In genomic region chr20:13765299-13765698, GRCh38 we compare ENCODE assay signal across 32 cellular contexts. TPM values are rescaled to one million over a fixed set of nuclear protein-coding genes. Genes with fewer than 3 reads are reported as not detected.
DNase-seq lines count a peak whose midpoint lies in the region; FAIRE-seq and TF ChIP-seq lines count a peak whose summit lies in the region.
"Had no signal": no experiment of that assay in that cellular context is flagged by ENCODE, and none has a peak within 500 bp of the region (broad histone marks: within the 10 kb centered on the region; RNA-seq: fewer than 3 reads in every experiment).

No MANE protein-coding gene starts in this region.

- H3K79me2 ChIP-seq in keratinocyte (ENCODE audit: control insufficient read depth, insufficient read depth, low read length) = peaks cover 5% of the 10 kb centered on the region

- dilution Hi-C loops in keratinocyte (cut with MboI; ENCODE audit: extremely low pct_ligation_motif_present, low sequenced_read_pairs) = no loop called here

- peaks cover 10% of the 10 kb centered on the region for H3K36me3 ChIP-seq in bronchial epithelial cell (ENCODE audit: control insufficient read depth, insufficient read depth, low read length)
- peaks cover 14 to 33% of the 10 kb centered on the region in 2 experiments for H3K36me3 ChIP-seq in keratinocyte (ENCODE audit: control insufficient read depth in 2 of 2, extremely low read depth in 1 of 2, insufficient read depth in 2 of 2, low read length in 2 of 2)
- H3K36me3 ChIP-seq: prostate gland had no signal

- H3K27ac Mint-ChIP-seq in HFFc6 = peak overlapping the region; percentile 39; the same call in 1 of the 2 replicates
- H3K27ac Mint-ChIP-seq: activated naive CD8-positive, alpha-beta T cell; effector memory CD8-positive, alpha-beta T cell; GM23338; natural killer cell treated with Interleukin-12 subunit alpha and Interleukin-12 subunit beta and Interleukin-15 and Interleukin-18, amount 100 ng/mL, for 72 hours; T-helper 2 cell treated with Interferon-gamma antibody and Interleukin-4, amounts not matched to agents 5 μg/mL and 100 μg/mL, for 36 hours had no signal

- no peaks in the 10 kb centered on the region for H3K27me3 Mint-ChIP-seq in HFFc6 (ENCODE audit: insufficient read depth)
- H3K27me3 Mint-ChIP-seq: activated naive CD8-positive, alpha-beta T cell; effector memory CD8-positive, alpha-beta T cell; natural killer cell treated with Interleukin-12 subunit alpha and Interleukin-12 subunit beta and Interleukin-15 and Interleukin-18, amount 100 ng/mL, for 72 hours had no signal

- H3K36me3 Mint-ChIP-seq in HFFc6 (ENCODE audit: low read depth) = peaks cover 34% of the 10 kb centered on the region

- H3K4me3 Mint-ChIP-seq in HFFc6 = no peak overlapping the region
- H3K4me3 Mint-ChIP-seq: activated naive CD8-positive, alpha-beta T cell; effector memory CD8-positive, alpha-beta T cell; GM23338; natural killer cell treated with Interleukin-12 subunit alpha and Interleukin-12 subunit beta and Interleukin-15 and Interleukin-18, amount 100 ng/mL, for 72 hours; T-helper 2 cell treated with Interferon-gamma antibody and Interleukin-4, amounts not matched to agents 5 μg/mL and 100 μg/mL, for 36 hours had no signal

- H3K9me1 ChIP-seq in keratinocyte (ENCODE audit: control insufficient read depth, extremely low read depth, insufficient read depth, low read length) = no peaks in the 10 kb centered on the region

- H3K27me3 ChIP-seq in bronchial epithelial cell (ENCODE audit: control insufficient read depth, insufficient read depth, low read length) = no peaks in the 10 kb centered on the region
- no peaks in the 10 kb centered on the region for H3K27me3 ChIP-seq in keratinocyte (ENCODE audit: control insufficient read depth, extremely low read depth, insufficient read depth, low read length)
- H3K27me3 ChIP-seq: BLaER1 treated with 17β-estradiol and CSF1 and Interleukin-3, amounts not matched to agents 10 nM and 100 nM; cardiac muscle cell; gastrocnemius medialis; MG63; sigmoid colon; tibial artery; vagina had no signal

- no peak for TF ChIP-seq CTCF in HFFc6 (IDR thresholded peaks at IDR 0.05)
- no peak for TF ChIP-seq CTCF in bronchial epithelial cell (IDR thresholded peaks at IDR 0.05; ENCODE audit: insufficient read depth, low read length, severe bottlenecking)
- no peak for TF ChIP-seq CTCF in keratinocyte (optimal IDR thresholded peaks at IDR 0.05 in 1 of 3, IDR thresholded peaks at IDR 0.05 in 1 of 3, conservative IDR thresholded peaks at IDR 0.05 in 1 of 3; ENCODE audit: extremely low read depth in 1 of 3, insufficient read depth in 2 of 3, low read length in 3 of 3)

- peaks cover 12% of the 10 kb centered on the region for H3K4me1 Mint-ChIP-seq in HFFc6 (ENCODE audit: low read depth)
- H3K4me1 Mint-ChIP-seq: GM23338 had no signal

- H3K27ac ChIP-seq in keratinocyte (ENCODE audit: control insufficient read depth, insufficient read depth, low read length) = peak overlapping the region; percentile 37
- H3K27ac ChIP-seq: BLaER1 treated with 17β-estradiol and CSF1 and Interleukin-3, amounts not matched to agents 10 nM and 100 nM; cardiac muscle cell; gastrocnemius medialis; prostate gland; sigmoid colon; tibial artery; vagina had no signal

- H3K4me2 ChIP-seq in keratinocyte (ENCODE audit: control insufficient read depth, extremely low read depth, insufficient read depth, low read depth, low read length) = no peak overlapping the region
- H3K4me2 ChIP-seq: GM23338 had no signal

- FAIRE-seq in bronchial epithelial cell (lab: Jason Lieb, UNC) (no peak), keratinocyte (lab: Jason Lieb, UNC) (peak; percentile 34)
- FAIRE-seq: G401.6 had no signal

- peaks cover 6% of the 10 kb centered on the region for H3K9me3 Mint-ChIP-seq in HFFc6
- H3K9me3 Mint-ChIP-seq: effector memory CD8-positive, alpha-beta T cell; natural killer cell treated with Interleukin-12 subunit alpha and Interleukin-12 subunit beta and Interleukin-15 and Interleukin-18, amount 100 ng/mL, for 72 hours had no signal

- H3K4me3 ChIP-seq in bronchial epithelial cell (ENCODE audit: low read depth, low read length) (no peak overlapping the region), keratinocyte (ENCODE audit: control insufficient read depth in 2 of 3, extremely low read depth in 1 of 3, insufficient read depth in 2 of 3, low read depth in 1 of 3, low read length in 3 of 3) (no peak overlapping the region)
- H3K4me3 ChIP-seq: BLaER1 treated with 17β-estradiol and CSF1 and Interleukin-3, amounts not matched to agents 10 nM and 100 nM; cardiac muscle cell; gastrocnemius medialis; GM23338; lung; MG63; prostate gland; sigmoid colon; tibial artery; vagina had no signal

- DNase-seq in AG08395 (ENCODE audit: low spot score) = peak; percentile 7
- no peak for DNase-seq in HFFc6
- peak; percentile 66 for DNase-seq in bronchial epithelial cell (ENCODE audit: low read depth)
- DNase-seq in keratinocyte (ENCODE audit: low read depth, low spot score) = no peak
- no peak for DNase-seq in SW480 (ENCODE audit: low spot score)
- DNase-seq in RPMI8226 = no peak
- DNase-seq in NCI-H146 treated with DMSO at 0.1 percent for 48 hours (lab: John Stamatoyannopoulos, UW; ENCODE audit: unreplicated experiment) = no peak
- DNase-seq: activated CD4-positive, alpha-beta T cell treated with anti-CD3 and anti-CD28 coated beads for 1 hour; cortex of kidney; DMS153; effector memory CD8-positive, alpha-beta T cell; gastrocnemius medialis; MG63; NCI-H1436; NCI-H2081 treated with DMSO at 0.1 percent for 48 hours; NCI-H345; NCI-H748 treated with DMSO at 0.1 percent for 48 hours; occipital lobe; SHP77; sigmoid colon; stimulated activated CD4-positive, alpha-beta T cell treated with anti-CD3 and anti-CD28 coated beads, Interleukin-4, amount 100 ng/mL, for 1 hour; tibial artery had no signal

- H2AFZ ChIP-seq in keratinocyte (ENCODE audit: control insufficient read depth, low read length) = no peak overlapping the region
- H2AFZ ChIP-seq: GM23338 had no signal

- no peaks in the 10 kb centered on the region for H4K20me1 ChIP-seq in keratinocyte (ENCODE audit: control insufficient read depth, extremely low read depth, insufficient read depth, low read length)

- no peak overlapping the region for H3K9ac ChIP-seq in keratinocyte (ENCODE audit: control insufficient read depth, extremely low read depth, insufficient read depth, low read length)
- H3K9ac ChIP-seq: BLaER1 treated with 17β-estradiol and CSF1 and Interleukin-3, amounts not matched to agents 10 nM and 100 nM had no signal

- H3K9me3 ChIP-seq in keratinocyte (ENCODE audit: control insufficient read depth, low read depth, low read length) = no peaks in the 10 kb centered on the region
- H3K9me3 ChIP-seq: gastrocnemius medialis, prostate gland, sigmoid colon had no signal

- H3K4me1 ChIP-seq in keratinocyte (ENCODE audit: control insufficient read depth, extremely low read depth, insufficient read depth, low read length) = peaks cover 6% of the 10 kb centered on the region
- H3K4me1 ChIP-seq: gastrocnemius medialis, prostate gland, sigmoid colon, tibial artery, vagina had no signal

RNA-seq across cellular contexts. Expression of gene ESF1, which starts 19.4 kb away (rescaled TPM):
- total RNA-seq in HFFc6 (2021; fragmentation: NEBNext Ultra II Directional; extraction: Animal tissue kit (Norgen Biotek cat#: 25700)) = 10 to 100 TPM; 12.6 to 14.8 (median 14.2) TPM
- total RNA-seq in bronchial epithelial cell = 15.2 and 16.6 TPM in 2 replicates
- polyA plus RNA-seq in keratinocyte = 3.9 to 10.8 TPM (median 4.9 TPM) in 3 replicates
- 82.0 TPM for polyA plus RNA-seq in keratinocyte (2011; ENCODE audit: low read depth)
- polyA plus RNA-seq in keratinocyte (2011; cell fraction: cytosol; rRNA removed) = 4.3 and 4.6 TPM in 2 replicates
- 6.0 and 13.8 TPM in 2 replicates for polyA plus RNA-seq in keratinocyte (2011; cell fraction: nucleus; rRNA removed)
- 18.3 and 23.5 TPM in 2 replicates for polyA plus RNA-seq in keratinocyte (2012; ENCODE audit: low replicate concordance)
- polyA minus RNA-seq in keratinocyte = 0.30 to 1.8 TPM in 2 of 3 replicates, not detected in the other
- 2.3 TPM for polyA minus RNA-seq in keratinocyte (2011; cell fraction: cytosol; rRNA and poly(A)+ RNA removed)
- polyA minus RNA-seq in keratinocyte (2011; cell fraction: nucleus; rRNA and poly(A)+ RNA removed) = 2.3 and 6.5 TPM in 2 replicates

RNA-seq across cellular contexts. Expression of gene NDUFAF5, which starts 19.5 kb away (rescaled TPM):
- 10 to 100 TPM; 15.3 to 21.9 (median 18.0) TPM for total RNA-seq in HFFc6 (2021; fragmentation: NEBNext Ultra II Directional; extraction: Animal tissue kit (Norgen Biotek cat#: 25700))
- 15.0 and 22.0 TPM in 2 replicates for total RNA-seq in bronchial epithelial cell
- 12.8 to 26.4 TPM (median 16.1 TPM) in 3 replicates for polyA plus RNA-seq in keratinocyte
- polyA plus RNA-seq in keratinocyte (2011; ENCODE audit: low read depth) = 17.9 TPM
- 11.5 and 22.4 TPM in 2 replicates for polyA plus RNA-seq in keratinocyte (2011; cell fraction: cytosol; rRNA removed)
- 20.4 and 25.2 TPM in 2 replicates for polyA plus RNA-seq in keratinocyte (2011; cell fraction: nucleus; rRNA removed)
- polyA plus RNA-seq in keratinocyte (2012; ENCODE audit: low replicate concordance) = 16.4 and 18.3 TPM in 2 replicates
- polyA minus RNA-seq in keratinocyte = 2.8 to 20.2 TPM (median 4.1 TPM) in 3 replicates
- polyA minus RNA-seq in keratinocyte (2011; cell fraction: cytosol; rRNA and poly(A)+ RNA removed) = 7.3 TPM
- polyA minus RNA-seq in keratinocyte (2011; cell fraction: nucleus; rRNA and poly(A)+ RNA removed) = 8.2 and 19.2 TPM in 2 replicates

Comparison
In these comparisons a context has a peak if more than half of its experiments do, and no peak if none do; other contexts are left out.
1. DNase-seq: peak in AG08395 (single experiment) and bronchial epithelial cell (single experiment); none in HFFc6 (single experiment), keratinocyte (single experiment), SW480 (single experiment), RPMI8226 (single experiment) and NCI-H146 treated with DMSO at 0.1 percent for 48 hours (single experiment).